ENCODE assay signal across 26 cellular contexts in the genomic region with DNA sequence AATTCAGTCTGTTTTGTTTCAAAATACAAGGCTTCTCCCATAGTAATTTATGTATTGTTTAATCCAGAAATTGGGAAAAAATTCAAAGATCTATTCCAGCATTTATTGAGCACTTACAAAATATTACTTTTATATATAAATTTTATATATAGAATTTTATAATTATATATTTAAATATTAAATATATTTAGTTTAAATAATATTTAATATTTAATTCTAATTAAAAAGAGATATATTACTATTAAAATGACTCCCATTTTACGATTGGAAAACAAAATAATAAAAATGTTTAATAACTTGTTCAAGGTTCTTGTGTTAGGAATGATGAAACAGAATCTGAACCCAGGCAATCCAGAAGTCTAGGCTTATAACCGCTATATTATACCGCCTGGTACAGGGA. TPM values are rescaled to one million over a fixed set of nuclear protein-coding genes. Genes with fewer than 3 reads are reported as not detected.
A peak's percentile ranks its signal among the peaks of the same experiment; 100 is the strongest.
DNase-seq lines count a peak whose midpoint lies in the region; FAIRE-seq and TF ChIP-seq lines count a peak whose summit lies in the region.
"Had no signal": no experiment of that assay in that cellular context is flagged by ENCODE, and none has a peak within 500 bp of the region (broad histone marks: within the 10 kb centered on the region; RNA-seq: fewer than 3 reads in every experiment).

No MANE protein-coding gene starts in this region.

- H3K9me3 ChIP-seq in small intestine (ENCODE audit: control insufficient read depth, low read depth) (peaks cover 1% of the 10 kb centered on the region), SK-N-SH (no peaks in the 10 kb centered on the region)
- H3K9me3 ChIP-seq: A549, BE2C had no signal

- no peak for TF ChIP-seq CTCF in SK-N-SH (IDR thresholded peaks at IDR 0.05)

- no peak for TF ChIP-seq EP300 in SK-N-SH (IDR thresholded peaks at IDR 0.05; ENCODE audit: borderline replicate concordance in 1 of 2, low read depth in 1 of 2, low read length in 1 of 2)

- no peak overlapping the region for H2AFZ ChIP-seq in SK-N-SH (ENCODE audit: low read depth)
- H2AFZ ChIP-seq: GM23248 had no signal

- DNase-seq in frontal cortex (ENCODE audit: low spot score in 2 of 2): no peak
- DNase-seq in small intestine: no peak
- DNase-seq in SK-N-SH: no peak
- no peak for DNase-seq in cerebellar cortex (ENCODE audit: low spot score)
- no peak for DNase-seq in HPDE6-E6E7 (ENCODE audit: extremely low spot score)
- DNase-seq: ACHN; AML-193; BE2C; CD4-positive, alpha-beta T cell; CD8-positive, alpha-beta memory T cell; DMS 273 treated with DMSO at 0.1 percent for 48 hours; DMS79; EL; GF-D8; GM23248; H7; HCEC 1CT had no signal

- H3K4me2 ChIP-seq in SK-N-SH: no peak overlapping the region
- H3K4me2 ChIP-seq: A549; BLaER1 treated with 17β-estradiol and CSF1 and Interleukin-3, amounts not matched to agents 10 nM and 100 nM had no signal

- H3K27ac ChIP-seq in small intestine (ENCODE audit: low read depth in 1 of 2, low read length in 1 of 2): no peak overlapping the region
- H3K27ac ChIP-seq in SK-N-SH (ENCODE audit: low read depth in 2 of 2, low read length in 1 of 2): no peak overlapping the region
- H3K27ac ChIP-seq: 22Rv1; A549; BLaER1 treated with 17β-estradiol and CSF1 and Interleukin-3, amounts not matched to agents 10 nM and 100 nM; GM23248 had no signal

- no peak for TF ChIP-seq RAD21 in SK-N-SH (IDR thresholded peaks at IDR 0.05; ENCODE audit: low read length)

- no peaks in the 10 kb centered on the region for H3K9me2 ChIP-seq in SK-N-SH

- CTCF ChIA-PET in SK-N-SH (lab: Yijun Ruan, JAX): no interaction called here

- 86 to 91% (median 89%) methylated on average over 3 of the region's 3 CpGs for WGBS in small intestine, 3 donors
- WGBS in SK-N-SH (ENCODE audit: low lambda C conversion rate): 53% methylated on average over 3 of the region's 3 CpGs

- H3F3A ChIP-seq in SK-N-SH (replicated peaks; ENCODE audit: insufficient read depth): no peaks in the 10 kb centered on the region

- H3K36me3 ChIP-seq in small intestine (ENCODE audit: control insufficient read depth in 2 of 2, insufficient read depth in 2 of 2, low read length in 2 of 2) (no peaks in the 10 kb centered on the region), SK-N-SH (replicated peaks in 1 of 2; ENCODE audit: control insufficient read depth in 1 of 2, insufficient read depth in 2 of 2, low read length in 1 of 2) (no peaks in the 10 kb centered on the region)
- H3K36me3 ChIP-seq: BE2C; BLaER1 treated with 17β-estradiol and CSF1 and Interleukin-3, amounts not matched to agents 10 nM and 100 nM had no signal

- no peak overlapping the region for H3K4me3 ChIP-seq in small intestine (ENCODE audit: low read depth in 1 of 2, low read length in 2 of 2)
- H3K4me3 ChIP-seq in SK-N-SH (ENCODE audit: low read depth in 2 of 2, low read length in 1 of 2): no peak overlapping the region
- H3K4me3 ChIP-seq: A549; BLaER1 treated with 17β-estradiol and CSF1 and Interleukin-3, amounts not matched to agents 10 nM and 100 nM; GM23248 had no signal

- H3K27me3 ChIP-seq in small intestine (ENCODE audit: control insufficient read depth in 2 of 2, insufficient read depth in 2 of 2, low read length in 2 of 2) (no peaks in the 10 kb centered on the region), SK-N-SH (ENCODE audit: insufficient read depth) (no peaks in the 10 kb centered on the region)
- H3K27me3 ChIP-seq: BE2C; BLaER1 treated with 17β-estradiol and CSF1 and Interleukin-3, amounts not matched to agents 10 nM and 100 nM had no signal

- POLR2A ChIA-PET in SK-N-SH (lab: Yijun Ruan, JAX): no interaction called here

- FAIRE-seq in A204.1 (lab: Jason Lieb, UNC) (peak; percentile 94), TTC549 (lab: Jason Lieb, UNC) (peak; percentile 90), frontal cortex (lab: Jason Lieb, UNC) (peak; percentile 70), small intestine (lab: Jason Lieb, UNC) (peak; percentile 41)
- FAIRE-seq: A549, D721Med, GM12891, GM18507, H1 had no signal

- H3K4me1 ChIP-seq in small intestine (ENCODE audit: control insufficient read depth in 2 of 2, insufficient read depth in 1 of 2, low read depth in 1 of 2, low read length in 1 of 2): no peaks in the 10 kb centered on the region
- H3K4me1 ChIP-seq in SK-N-SH (ENCODE audit: control insufficient read depth in 1 of 2, insufficient read depth in 2 of 2, low read depth in 1 of 2, low read length in 1 of 2): no peaks in the 10 kb centered on the region
- H3K4me1 ChIP-seq: A549, BE2C had no signal

- H3K79me2 ChIP-seq in SK-N-SH (ENCODE audit: insufficient read depth): no peaks in the 10 kb centered on the region

- H3K9ac ChIP-seq in SK-N-SH: no peak overlapping the region
- H3K9ac ChIP-seq: BLaER1 treated with 17β-estradiol and CSF1 and Interleukin-3, amounts not matched to agents 10 nM and 100 nM; GM23248 had no signal

- no peaks in the 10 kb centered on the region for H4K20me1 ChIP-seq in SK-N-SH (ENCODE audit: insufficient read depth)
- H4K20me1 ChIP-seq: BLaER1 treated with 17β-estradiol and CSF1 and Interleukin-3, amounts not matched to agents 10 nM and 100 nM had no signal

TF ChIP-seq in SK-N-SH, 30 proteins besides CTCF, POLR2A, EP300 and RAD21:
- TF ChIP-seq CHD2 (IDR thresholded peaks at IDR 0.05; ENCODE audit: low read length, partially characterized antibody): no peak
- TF ChIP-seq YY1 (IDR thresholded peaks at IDR 0.05; ENCODE audit: low read depth): no peak
- no peak for TF ChIP-seq MXI1 (IDR thresholded peaks at IDR 0.05; ENCODE audit: low read depth, low read length)
- TF ChIP-seq GATA2 (CRISPR knock-in tag; IDR thresholded peaks at IDR 0.05): no peak
- no peak for TF ChIP-seq GABPA (IDR thresholded peaks at IDR 0.05; ENCODE audit: low read depth)
- no peak for TF ChIP-seq TCF12 (IDR thresholded peaks at IDR 0.05)
- TF ChIP-seq, protein P1, sequence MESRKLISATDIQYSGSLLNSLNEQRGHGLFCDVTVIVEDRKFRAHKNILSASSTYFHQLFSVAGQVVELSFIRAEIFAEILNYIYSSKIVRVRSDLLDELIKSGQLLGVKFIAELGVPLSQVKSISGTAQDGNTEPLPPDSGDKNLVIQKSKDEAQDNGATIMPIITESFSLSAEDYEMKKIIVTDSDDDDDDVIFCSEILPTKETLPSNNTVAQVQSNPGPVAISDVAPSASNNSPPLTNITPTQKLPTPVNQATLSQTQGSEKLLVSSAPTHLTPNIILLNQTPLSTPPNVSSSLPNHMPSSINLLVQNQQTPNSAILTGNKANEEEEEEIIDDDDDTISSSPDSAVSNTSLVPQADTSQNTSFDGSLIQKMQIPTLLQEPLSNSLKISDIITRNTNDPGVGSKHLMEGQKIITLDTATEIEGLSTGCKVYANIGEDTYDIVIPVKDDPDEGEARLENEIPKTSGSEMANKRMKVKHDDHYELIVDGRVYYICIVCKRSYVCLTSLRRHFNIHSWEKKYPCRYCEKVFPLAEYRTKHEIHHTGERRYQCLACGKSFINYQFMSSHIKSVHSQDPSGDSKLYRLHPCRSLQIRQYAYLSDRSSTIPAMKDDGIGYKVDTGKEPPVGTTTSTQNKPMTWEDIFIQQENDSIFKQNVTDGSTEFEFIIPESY (IDR thresholded peaks at IDR 0.05; ENCODE audit: borderline replicate concordance, low read depth): no peak
- TF ChIP-seq EZH2phosphoT487 (IDR thresholded peaks at IDR 0.05; ENCODE audit: borderline replicate concordance, low read depth): no peak
- TF ChIP-seq RXRA (IDR thresholded peaks at IDR 0.05; ENCODE audit: borderline replicate concordance, low read depth): no peak
- TF ChIP-seq TAF1 (IDR thresholded peaks at IDR 0.05; ENCODE audit: borderline replicate concordance, low read depth, low read length): no peak
- TF ChIP-seq NRF1 (IDR thresholded peaks at IDR 0.05; ENCODE audit: low read depth, low read length): no peak
- TF ChIP-seq RCOR1 (IDR thresholded peaks at IDR 0.05; ENCODE audit: low read length): no peak
- TF ChIP-seq, protein P2, sequence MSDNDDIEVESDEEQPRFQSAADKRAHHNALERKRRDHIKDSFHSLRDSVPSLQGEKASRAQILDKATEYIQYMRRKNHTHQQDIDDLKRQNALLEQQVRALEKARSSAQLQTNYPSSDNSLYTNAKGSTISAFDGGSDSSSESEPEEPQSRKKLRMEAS (IDR thresholded peaks at IDR 0.05; ENCODE audit: low read depth): no peak
- no peak for TF ChIP-seq ELF1 (IDR thresholded peaks at IDR 0.05)
- no peak for TF ChIP-seq FOXJ3 (CRISPR knock-in tag; IDR thresholded peaks at IDR 0.05)
- TF ChIP-seq, protein P3, sequence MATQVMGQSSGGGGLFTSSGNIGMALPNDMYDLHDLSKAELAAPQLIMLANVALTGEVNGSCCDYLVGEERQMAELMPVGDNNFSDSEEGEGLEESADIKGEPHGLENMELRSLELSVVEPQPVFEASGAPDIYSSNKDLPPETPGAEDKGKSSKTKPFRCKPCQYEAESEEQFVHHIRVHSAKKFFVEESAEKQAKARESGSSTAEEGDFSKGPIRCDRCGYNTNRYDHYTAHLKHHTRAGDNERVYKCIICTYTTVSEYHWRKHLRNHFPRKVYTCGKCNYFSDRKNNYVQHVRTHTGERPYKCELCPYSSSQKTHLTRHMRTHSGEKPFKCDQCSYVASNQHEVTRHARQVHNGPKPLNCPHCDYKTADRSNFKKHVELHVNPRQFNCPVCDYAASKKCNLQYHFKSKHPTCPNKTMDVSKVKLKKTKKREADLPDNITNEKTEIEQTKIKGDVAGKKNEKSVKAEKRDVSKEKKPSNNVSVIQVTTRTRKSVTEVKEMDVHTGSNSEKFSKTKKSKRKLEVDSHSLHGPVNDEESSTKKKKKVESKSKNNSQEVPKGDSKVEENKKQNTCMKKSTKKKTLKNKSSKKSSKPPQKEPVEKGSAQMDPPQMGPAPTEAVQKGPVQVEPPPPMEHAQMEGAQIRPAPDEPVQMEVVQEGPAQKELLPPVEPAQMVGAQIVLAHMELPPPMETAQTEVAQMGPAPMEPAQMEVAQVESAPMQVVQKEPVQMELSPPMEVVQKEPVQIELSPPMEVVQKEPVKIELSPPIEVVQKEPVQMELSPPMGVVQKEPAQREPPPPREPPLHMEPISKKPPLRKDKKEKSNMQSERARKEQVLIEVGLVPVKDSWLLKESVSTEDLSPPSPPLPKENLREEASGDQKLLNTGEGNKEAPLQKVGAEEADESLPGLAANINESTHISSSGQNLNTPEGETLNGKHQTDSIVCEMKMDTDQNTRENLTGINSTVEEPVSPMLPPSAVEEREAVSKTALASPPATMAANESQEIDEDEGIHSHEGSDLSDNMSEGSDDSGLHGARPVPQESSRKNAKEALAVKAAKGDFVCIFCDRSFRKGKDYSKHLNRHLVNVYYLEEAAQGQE (IDR thresholded peaks at IDR 0.05; ENCODE audit: low read depth, low read length): no peak
- no peak for TF ChIP-seq POLR2AphosphoS5 (IDR thresholded peaks at IDR 0.05; ENCODE audit: low read depth, low read length)

RNA-seq across cellular contexts. Expression of a gene that starts 40.5 kb away (rescaled TPM):
- 70.9 TPM for total RNA-seq in frontal cortex
- 10 to 100 TPM; 10.9 to 15.4 (median 13.8) TPM for polyA plus RNA-seq in small intestine
- polyA plus RNA-seq in SK-N-SH (2012; rRNA removed): 4.6 and 5.1 TPM in 2 replicates
- 6.4 and 7.1 TPM in 2 replicates for polyA plus RNA-seq in SK-N-SH (2012; cell fraction: cytosol; rRNA removed)
- polyA plus RNA-seq in SK-N-SH (2012; cell fraction: nucleus; rRNA removed): 8.3 and 12.1 TPM in 2 replicates
